ENCODE assay signal across 18 cellular contexts in genomic region chr12:18690653-18691052, GRCh38. TPM values are rescaled to one million over a fixed set of nuclear protein-coding genes. Genes with fewer than 3 reads are reported as not detected.
DNase-seq lines count a peak whose midpoint lies in the region; ATAC-seq and TF ChIP-seq lines count a peak whose summit lies in the region.
"Had no signal": no experiment of that assay in that cellular context is flagged by ENCODE, and none has a peak within 500 bp of the region (broad histone marks: within the 10 kb centered on the region; RNA-seq: fewer than 3 reads in every experiment).

No MANE protein-coding gene starts in this region.

- no peak overlapping the region for H3K4me3 Mint-ChIP-seq in Calu3 (ENCODE audit: low read depth, unreplicated experiment)
- H3K4me3 Mint-ChIP-seq in activated T-helper 2 cell treated with anti-CD3 and anti-CD28 coated beads, Interferon-gamma antibody, Interleukin-2, Interleukin-4, amounts not matched to agents 10 μg/mL and 5 μg/mL and 100 μg/mL, durations not matched to agents 14 hours and 24 hours and 36 hours (ENCODE audit: low read depth) = no peak overlapping the region
- H3K4me3 Mint-ChIP-seq: activated CD8-positive, alpha-beta T cell treated with anti-CD3 and anti-CD28 coated beads, Interleukin-2, amount 10 ng/mL, durations not matched to agents 7 days and 5 days; mesothelial cell of epicardium; stimulated activated naive CD8-positive, alpha-beta T cell treated with anti-CD3 and anti-CD28 coated beads, Interleukin-15, amount 100 ng/mL, for 72 hours had no signal

- intact Hi-C loops in Calu3 (cut with micrococcal nuclease; ENCODE audit: unreplicated experiment) = loop anchor here (10.0 kb wide), 1 partner anchor 104 kb away; no protein-coding TSS in a partner anchor
- intact Hi-C loops in activated T-helper 2 cell treated with anti-CD3 and anti-CD28 coated beads, Interferon-gamma antibody, Interleukin-2, Interleukin-4, amounts not matched to agents 10 μg/mL and 5 μg/mL and 100 μg/mL, durations not matched to agents 14 hours and 24 hours and 36 hours (cut with micrococcal nuclease) = no loop called here

- no peak overlapping the region for H3K4me3 ChIP-seq in choroid plexus epithelial cell (ENCODE audit: low read depth, low read length)
- H3K4me3 ChIP-seq: coronary artery had no signal

- no peaks in the 10 kb centered on the region for H3K36me3 Mint-ChIP-seq in Calu3 (ENCODE audit: insufficient read depth, unreplicated experiment)
- H3K36me3 Mint-ChIP-seq in activated T-helper 2 cell treated with anti-CD3 and anti-CD28 coated beads, Interferon-gamma antibody, Interleukin-2, Interleukin-4, amounts not matched to agents 10 μg/mL and 5 μg/mL and 100 μg/mL, durations not matched to agents 14 hours and 24 hours and 36 hours (ENCODE audit: low read depth) = no peaks in the 10 kb centered on the region
- H3K36me3 Mint-ChIP-seq: mesothelial cell of epicardium had no signal

- H3K9me3 Mint-ChIP-seq in Calu3 (ENCODE audit: low read depth, unreplicated experiment) = peaks cover 7% of the 10 kb centered on the region
- H3K9me3 Mint-ChIP-seq in activated T-helper 2 cell treated with anti-CD3 and anti-CD28 coated beads, Interferon-gamma antibody, Interleukin-2, Interleukin-4, amounts not matched to agents 10 μg/mL and 5 μg/mL and 100 μg/mL, durations not matched to agents 14 hours and 24 hours and 36 hours = peaks cover 32% of the 10 kb centered on the region

- peak overlapping the region; percentile 46 for H3K27ac Mint-ChIP-seq in Calu3 (ENCODE audit: unreplicated experiment)
- no peak overlapping the region for H3K27ac Mint-ChIP-seq in activated T-helper 2 cell treated with anti-CD3 and anti-CD28 coated beads, Interferon-gamma antibody, Interleukin-2, Interleukin-4, amounts not matched to agents 10 μg/mL and 5 μg/mL and 100 μg/mL, durations not matched to agents 14 hours and 24 hours and 36 hours
- H3K27ac Mint-ChIP-seq: activated CD8-positive, alpha-beta T cell treated with anti-CD3 and anti-CD28 coated beads, Interleukin-2, amount 10 ng/mL, durations not matched to agents 7 days and 5 days; mesothelial cell of epicardium; stimulated activated naive CD8-positive, alpha-beta T cell treated with anti-CD3 and anti-CD28 coated beads, Interleukin-15, amount 100 ng/mL, for 72 hours had no signal

- DNase-seq in Calu3 (peak; percentile 37), NCI-H226 (peak; percentile 100), choroid plexus epithelial cell (ENCODE audit: low read depth) (peak; percentile 74), kidney tubule cell (ENCODE audit: low spot score) (peak; percentile 98), NCI-H187 treated with DMSO at 0.1 percent for 48 hours (lab: John Stamatoyannopoulos, UW) (no peak)
- DNase-seq in activated T-helper 2 cell treated with anti-CD3 and anti-CD28 coated beads, Interferon-gamma antibody, Interleukin-2, Interleukin-4, amounts not matched to agents 10 μg/mL and 5 μg/mL and 100 μg/mL, durations not matched to agents 14 hours and 24 hours and 36 hours (ENCODE audit: low spot score) = no peak
- DNase-seq: activated CD8-positive, alpha-beta T cell treated with anti-CD3 and anti-CD28 coated beads, Interleukin-2, amount 10 ng/mL, durations not matched to agents 7 days and 5 days; activated naive CD4-positive, alpha-beta T cell treated with anti-CD3 and anti-CD28 coated beads, Interleukin-2, amount 50 U/mL, for 16 hours; NCI-H1436; NCI-H82; posterior cingulate gyrus; stimulated activated naive CD8-positive, alpha-beta T cell treated with anti-CD3 and anti-CD28 coated beads, Interleukin-15, amount 100 ng/mL, for 72 hours; T-helper 1 cell had no signal

- CTCF ChIA-PET in Calu3 (lab: Charles Lee) = no interaction called here

- H3K27me3 Mint-ChIP-seq in Calu3 (ENCODE audit: unreplicated experiment) = no peaks in the 10 kb centered on the region
- no peaks in the 10 kb centered on the region for H3K27me3 Mint-ChIP-seq in activated T-helper 2 cell treated with anti-CD3 and anti-CD28 coated beads, Interferon-gamma antibody, Interleukin-2, Interleukin-4, amounts not matched to agents 10 μg/mL and 5 μg/mL and 100 μg/mL, durations not matched to agents 14 hours and 24 hours and 36 hours (ENCODE audit: low read depth)
- H3K27me3 Mint-ChIP-seq: stimulated activated naive CD8-positive, alpha-beta T cell treated with anti-CD3 and anti-CD28 coated beads, Interleukin-15, amount 100 ng/mL, for 72 hours had no signal

- no TSS peak for BruUV-seq in Calu3 (replicated peaks; lab: Mats Ljungman, UMichigan)

- H3K4me1 Mint-ChIP-seq in Calu3 (ENCODE audit: low read depth, unreplicated experiment) = peaks cover 12% of the 10 kb centered on the region
- no peaks in the 10 kb centered on the region for H3K4me1 Mint-ChIP-seq in activated T-helper 2 cell treated with anti-CD3 and anti-CD28 coated beads, Interferon-gamma antibody, Interleukin-2, Interleukin-4, amounts not matched to agents 10 μg/mL and 5 μg/mL and 100 μg/mL, durations not matched to agents 14 hours and 24 hours and 36 hours (ENCODE audit: low read depth)
- H3K4me1 Mint-ChIP-seq: stimulated activated naive CD8-positive, alpha-beta T cell treated with anti-CD3 and anti-CD28 coated beads, Interleukin-15, amount 100 ng/mL, for 72 hours had no signal

- no peak for ATAC-seq in HG03520 (IDR thresholded peaks at IDR 0.05; ENCODE audit: unreplicated experiment)
- ATAC-seq in GM21423 (IDR thresholded peaks at IDR 0.05; ENCODE audit: unreplicated experiment) = no peak
- ATAC-seq: activated CD8-positive, alpha-beta T cell treated with anti-CD3 and anti-CD28 coated beads, Interleukin-2, amount 10 ng/mL, durations not matched to agents 7 days and 5 days; stimulated activated naive CD8-positive, alpha-beta T cell treated with anti-CD3 and anti-CD28 coated beads, Interleukin-15, amount 100 ng/mL, for 72 hours had no signal

- TF ChIP-seq CTCF in Calu3 (IDR thresholded peaks at IDR 0.05; ENCODE audit: unreplicated experiment) = no peak
- no peak for TF ChIP-seq CTCF in choroid plexus epithelial cell (conservative IDR thresholded peaks at IDR 0.05; ENCODE audit: low read depth, low read length)

RNA-seq across cellular contexts. Expression of gene PLCZ1, which starts 47.2 kb away (rescaled TPM):
- total RNA-seq in Calu3 (2022) = not detected in 2 replicates
- total RNA-seq in activated T-helper 2 cell treated with anti-CD3 and anti-CD28 coated beads, Interferon-gamma antibody, Interleukin-2, Interleukin-4, amounts not matched to agents 10 μg/mL and 5 μg/mL and 100 μg/mL, durations not matched to agents 14 hours and 24 hours and 36 hours = not detected in 2 replicates
- total RNA-seq: activated CD8-positive, alpha-beta T cell treated with anti-CD3 and anti-CD28 coated beads, Interleukin-2, amount 10 ng/mL, durations not matched to agents 7 days and 5 days; glomerular endothelial cell; mesothelial cell of epicardium had no signal

RNA-seq across cellular contexts. Expression of gene CAPZA3, which starts 47.3 kb away (rescaled TPM):
- total RNA-seq in Calu3 (2022) = 0.34 and 0.45 TPM in 2 replicates
- not detected in 2 replicates for total RNA-seq in activated T-helper 2 cell treated with anti-CD3 and anti-CD28 coated beads, Interferon-gamma antibody, Interleukin-2, Interleukin-4, amounts not matched to agents 10 μg/mL and 5 μg/mL and 100 μg/mL, durations not matched to agents 14 hours and 24 hours and 36 hours
- total RNA-seq: activated CD8-positive, alpha-beta T cell treated with anti-CD3 and anti-CD28 coated beads, Interleukin-2, amount 10 ng/mL, durations not matched to agents 7 days and 5 days; glomerular endothelial cell had no signal

Comparison
In these comparisons a context has a peak if more than half of its experiments do, and no peak if none do; other contexts are left out.
1. DNase-seq: peak in Calu3 (single experiment), NCI-H226 (single experiment), choroid plexus epithelial cell (single experiment) and kidney tubule cell (single experiment); none in activated T-helper 2 cell treated with anti-CD3 and anti-CD28 coated beads, Interferon-gamma antibody, Interleukin-2, Interleukin-4, amounts not matched to agents 10 μg/mL and 5 μg/mL and 100 μg/mL, durations not matched to agents 14 hours and 24 hours and 36 hours (single experiment) and NCI-H187 treated with DMSO at 0.1 percent for 48 hours (single experiment).